2 cellular contexts compared by ENCODE assay signal in the genomic region with DNA sequence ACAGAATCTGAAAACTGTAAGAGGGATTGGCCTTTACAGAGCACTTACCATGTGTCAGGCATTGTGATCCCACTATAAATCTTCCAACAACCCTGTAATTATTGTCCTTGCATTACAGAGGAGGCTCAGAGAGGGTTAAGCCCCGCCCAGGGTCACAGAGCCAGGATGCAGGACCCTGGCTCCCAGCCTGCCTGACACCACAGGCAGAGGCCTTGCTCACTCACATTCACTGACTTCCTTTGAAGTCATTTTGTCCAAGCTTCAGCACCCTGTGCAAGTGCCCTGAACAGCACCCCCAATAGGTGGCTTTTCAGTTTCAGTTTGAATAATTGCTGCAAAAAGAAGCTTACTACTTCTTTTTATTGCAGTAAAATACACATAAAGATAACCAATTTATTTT.
TF ChIP-seq lines count a peak whose summit lies in the region.

No MANE protein-coding gene starts in this region.

TF ChIP-seq in SK-N-SH, 30 proteins besides CTCF, POLR2A, EP300 and RAD21 (continued from another document):
- no peak for TF ChIP-seq TAF1 (IDR thresholded peaks at IDR 0.05; ENCODE audit: borderline replicate concordance, low read depth, low read length)

TF ChIP-seq in SK-N-SH treated with all-trans-retinoic acid at 6 μM for 48 hours, 23 proteins besides CTCF, POLR2A, EP300 and RAD21 (continued from another document):
- TF ChIP-seq TSHZ2 (CRISPR knock-in tag; IDR thresholded peaks at IDR 0.05) (no peak), ZNF565 (CRISPR knock-in tag; conservative IDR thresholded peaks at IDR 0.05; ENCODE audit: low read depth) (no peak), PATZ1 (CRISPR knock-in tag; IDR thresholded peaks at IDR 0.05; ENCODE audit: borderline replicate concordance) (no peak), TOX (CRISPR knock-in tag; IDR thresholded peaks at IDR 0.05; ENCODE audit: borderline replicate concordance) (no peak), ISL1 (CRISPR knock-in tag; IDR thresholded peaks at IDR 0.05) (no peak), BACH2 (CRISPR knock-in tag; IDR thresholded peaks at IDR 0.05; ENCODE audit: borderline replicate concordance) (no peak)
